ENCODE assay signal across 8 cellular contexts in genomic region chr9:83583151-83584014, GRCh38. TPM values are rescaled to one million over a fixed set of nuclear protein-coding genes. Genes with fewer than 3 reads are reported as not detected.
DNase-seq lines count a peak whose midpoint lies in the region; ATAC-seq and TF ChIP-seq lines count a peak whose summit lies in the region.

No MANE protein-coding gene starts in this region.

- H3K4me3 Mint-ChIP-seq in activated naive CD4-positive, alpha-beta T cell treated with anti-CD3 and anti-CD28 coated beads for 36 hours, result no peak overlapping the region

- H3K4me3 ChIP-seq in HAP-1 (no peak overlapping the region), gastrocnemius medialis (no peak overlapping the region)

- intact Hi-C loops in activated naive CD4-positive, alpha-beta T cell treated with anti-CD3 and anti-CD28 coated beads for 36 hours (cut with micrococcal nuclease), result loop anchor here (1.0 to 2.0 kb wide), 2 partner anchors 13 to 40 kb away; partner anchors contain the start of gene IDNK
- intact Hi-C loops in left cardiac atrium (cut with DNase I), result no loop called here
- intact Hi-C loops in gastrocnemius medialis (cut with DNase I; ENCODE audit: low total_unique reads), result no loop called here

- peaks cover 2% of the 10 kb centered on the region for H3K9me3 Mint-ChIP-seq in activated naive CD4-positive, alpha-beta T cell treated with anti-CD3 and anti-CD28 coated beads for 36 hours

- no peak overlapping the region for H3K27ac ChIP-seq in gastrocnemius medialis

- H3K4me1 ChIP-seq in HAP-1 (no peaks in the 10 kb centered on the region), gastrocnemius medialis (no peaks in the 10 kb centered on the region)

- H3K27me3 ChIP-seq in HAP-1 (ENCODE audit: low read depth) (no peaks in the 10 kb centered on the region), gastrocnemius medialis (no peaks in the 10 kb centered on the region)

- ATAC-seq in left cardiac atrium, result peak; percentile 80 to 86
- no peak for ATAC-seq in gastrocnemius medialis

- H3K27ac Mint-ChIP-seq in activated naive CD4-positive, alpha-beta T cell treated with anti-CD3 and anti-CD28 coated beads for 36 hours, result no peak overlapping the region

- peaks cover 20% of the 10 kb centered on the region for H3K36me3 Mint-ChIP-seq in activated naive CD4-positive, alpha-beta T cell treated with anti-CD3 and anti-CD28 coated beads for 36 hours (ENCODE audit: low read depth)

- in situ Hi-C loops in HAP-1 (cut with MboI; ENCODE audit: low sequenced_read_pairs) (no loop called here), gastrocnemius medialis (cut with MboI; ENCODE audit: low sequenced_read_pairs in 4 of 4) (no loop called here)

- DNase-seq in activated T-cell treated with anti-CD3 and anti-CD28 coated beads for 48 hours (ENCODE audit: low read depth), result peak; percentile 3
- no peak for DNase-seq in activated T-cell treated with anti-CD3 and anti-CD28 coated beads, Interleukin-2, amount 50 U/mL, for 1 hour
- peak; percentile 67 to 79 for DNase-seq in HAP-1 (ENCODE audit: low spot score in 2 of 2)
- peak; percentile 14 for DNase-seq in NCI-H2171 (lab: John Stamatoyannopoulos, UW)
- DNase-seq in activated naive CD4-positive, alpha-beta T cell treated with anti-CD3 and anti-CD28 coated beads for 36 hours, result peak; percentile 50
- DNase-seq in left cardiac atrium, result peak; percentile 49
- DNase-seq in gastrocnemius medialis, result peak in 1 of 2 donors; percentile 45
- no peak for DNase-seq in NCI-H2107 (lab: John Stamatoyannopoulos, UW)

- peak; percentile 40 to 62 (median 52) for TF ChIP-seq CTCF in gastrocnemius medialis (IDR thresholded peaks at IDR 0.05 in 4 of 5, conservative IDR thresholded peaks at IDR 0.05 in 1 of 5)

- no peaks in the 10 kb centered on the region for H3K36me3 ChIP-seq in HAP-1 (replicated peaks)
- H3K36me3 ChIP-seq in gastrocnemius medialis, result peaks cover 0 to 16% of the 10 kb centered on the region in 2 donors

- no peaks in the 10 kb centered on the region for H3K27me3 Mint-ChIP-seq in activated naive CD4-positive, alpha-beta T cell treated with anti-CD3 and anti-CD28 coated beads for 36 hours (ENCODE audit: low read depth)

- CTCF ChIA-PET in activated naive CD4-positive, alpha-beta T cell treated with anti-CD3 and anti-CD28 coated beads for 36 hours (lab: Charles Lee), result interaction anchor here (0.7 kb wide), 1 partner anchor 100 kb away, joined by 3 read pairs; no protein-coding TSS in a partner anchor

- H3K9me3 ChIP-seq in HAP-1, result 0 out of 2 replicates have a peak, but pooled peaks cover 2% of the 10 kb centered on the region
- no peaks in the 10 kb centered on the region for H3K9me3 ChIP-seq in gastrocnemius medialis

- H3K4me1 Mint-ChIP-seq in activated naive CD4-positive, alpha-beta T cell treated with anti-CD3 and anti-CD28 coated beads for 36 hours (ENCODE audit: low read depth), result peaks cover 9% of the 10 kb centered on the region

- TF ChIP-seq POLR2A in gastrocnemius medialis (IDR thresholded peaks at IDR 0.05), result no peak

RNA-seq across cellular contexts. Expression of gene IDNK, which starts 39.6 kb away (rescaled TPM):
- 1 to 10 TPM; 2.7 to 3.2 TPM for total RNA-seq in activated naive CD4-positive, alpha-beta T cell treated with anti-CD3 and anti-CD28 coated beads for 36 hours
- total RNA-seq in left cardiac atrium (1 to 10 TPM; 3.4 to 3.5 TPM), gastrocnemius medialis (1 to 10 TPM in 2 of 4 donors, under 1 TPM in 1, not detected in 1; 0.60 to 2.9 (median 2.5) TPM)

RNA-seq across cellular contexts. Expression of gene FRMD3, which starts 45.2 kb away (rescaled TPM):
- under 1 TPM in 1 of 2 experiments, not detected in 1; 0.12 TPM for total RNA-seq in activated naive CD4-positive, alpha-beta T cell treated with anti-CD3 and anti-CD28 coated beads for 36 hours
- total RNA-seq in left cardiac atrium, result 10 to 100 TPM; 40.0 to 63.6 TPM
- total RNA-seq in gastrocnemius medialis, result 100 to 1,000 TPM in 2 of 4 donors, 10 to 100 TPM in 2; 62.3 to 120 (median 94.6) TPM

Comparison
In these comparisons a context has a peak if more than half of its experiments do, and no peak if none do; other contexts are left out.
1. DNase-seq: peak in activated T-cell treated with anti-CD3 and anti-CD28 coated beads for 48 hours (single experiment), HAP-1 (2 of 2), NCI-H2171 (single experiment), activated naive CD4-positive, alpha-beta T cell treated with anti-CD3 and anti-CD28 coated beads for 36 hours (single experiment) and left cardiac atrium (single experiment); none in activated T-cell treated with anti-CD3 and anti-CD28 coated beads, Interleukin-2, amount 50 U/mL, for 1 hour (single experiment) and NCI-H2107 (single experiment).
2. ATAC-seq: peak in left cardiac atrium (2 of 2); none in gastrocnemius medialis (0 of 2).
3. RNA of gene FRMD3, which starts 45.2 kb away (total RNA-seq): 62.3 to 120 TPM in gastrocnemius medialis and 40.0 to 63.6 TPM in left cardiac atrium; 0.12 TPM in activated naive CD4-positive, alpha-beta T cell treated with anti-CD3 and anti-CD28 coated beads for 36 hours; every median in the first group is over 10 times any median in the second.